ENCODE assay signal across 1 cellular context in genomic region chr2:85584857-85585780, GRCh38.
TF ChIP-seq lines count a peak whose summit lies in the region.

No MANE protein-coding gene starts in this region.

TF ChIP-seq in K562, 482 proteins besides CTCF, POLR2A, EP300 and RAD21 (continues in another document):
- no peak for TF ChIP-seq ARID4B (CRISPR knock-in tag; IDR thresholded peaks at IDR 0.05)
- no peak for TF ChIP-seq ZNF518B (CRISPR knock-in tag; IDR thresholded peaks at IDR 0.05)
- TF ChIP-seq CGGBP1 (CRISPR knock-in tag; IDR thresholded peaks at IDR 0.05), result no peak
- TF ChIP-seq C11orf30 (IDR thresholded peaks at IDR 0.05; ENCODE audit: low read depth), result no peak
- TF ChIP-seq ZNF398 (CRISPR knock-in tag; IDR thresholded peaks at IDR 0.05), result no peak
- peak; percentile 81; the same call in 1 of the 2 replicates for TF ChIP-seq ZNF584 (CRISPR knock-in tag; IDR thresholded peaks at IDR 0.05; ENCODE audit: low read depth)
- TF ChIP-seq MEIS2 (IDR thresholded peaks at IDR 0.05; ENCODE audit: partially characterized antibody), result peak; percentile 97
- peak in 1 of 2 experiments; percentile 77; a peak in 2 of 4 replicates for TF ChIP-seq HDAC1 (IDR thresholded peaks at IDR 0.05)
- peak; percentile 18 for TF ChIP-seq PHF20 (IDR thresholded peaks at IDR 0.05; ENCODE audit: partially characterized antibody)
- peak; percentile 35; the same call in 1 of the 2 replicates for TF ChIP-seq REST (CRISPR knock-in tag; IDR thresholded peaks at IDR 0.05; ENCODE audit: low read depth)
- no peak for TF ChIP-seq MYBL2 (IDR thresholded peaks at IDR 0.05; ENCODE audit: low read depth)
- TF ChIP-seq MYBL2 (CRISPR knock-in tag; IDR thresholded peaks at IDR 0.05; ENCODE audit: borderline replicate concordance), result no peak
- TF ChIP-seq SMAD3 (CRISPR knock-in tag; conservative IDR thresholded peaks at IDR 0.05), result no peak
- TF ChIP-seq ZZZ3 (IDR thresholded peaks at IDR 0.05), result no peak
- no peak for TF ChIP-seq SREBF1 (IDR thresholded peaks at IDR 0.05; ENCODE audit: borderline replicate concordance, low read depth, low read length)
- TF ChIP-seq KAT8 (IDR thresholded peaks at IDR 0.05; ENCODE audit: low read depth), result no peak
- no peak for TF ChIP-seq COPS2 (conservative IDR thresholded peaks at IDR 0.05)
- peak in 1 of 2 experiments; percentile 71; a peak in 2 of 4 replicates for TF ChIP-seq ZNF318 (IDR thresholded peaks at IDR 0.05; ENCODE audit: borderline replicate concordance in 1 of 2, low read depth in 1 of 2)
- TF ChIP-seq TRIM24 (IDR thresholded peaks at IDR 0.05), result peak; percentile 22 to 45; a peak in 2 of 4 replicates
- peak; percentile 81; the same call in 1 of the 2 replicates for TF ChIP-seq MEF2D (tag; conservative IDR thresholded peaks at IDR 0.05; ENCODE audit: low read depth)
- no peak; the same call in 1 of the 2 replicates for TF ChIP-seq EHMT2 (IDR thresholded peaks at IDR 0.05)
- no peak for TF ChIP-seq TFE3 (CRISPR knock-in tag; IDR thresholded peaks at IDR 0.05)
